In the genomic region with DNA sequence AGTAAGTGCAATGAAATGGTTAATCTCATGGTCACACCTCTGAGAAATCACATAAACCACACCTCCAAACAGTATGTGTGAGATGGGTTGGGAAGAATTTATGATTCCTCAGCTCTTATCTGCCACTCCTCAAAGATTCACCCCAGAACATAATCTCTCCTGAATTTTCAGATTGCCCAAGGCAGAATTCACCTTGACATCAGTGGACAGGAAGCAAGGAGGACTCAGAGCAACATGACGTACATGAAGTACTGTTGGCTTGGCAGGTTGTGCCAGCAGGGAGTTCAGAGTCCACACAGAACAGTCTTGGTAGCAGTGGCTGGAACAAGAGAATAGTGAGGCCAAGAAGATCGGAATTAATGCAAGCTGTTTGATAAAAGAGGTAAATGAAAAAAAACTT, we compare ENCODE assay signal across 2 cellular contexts.
TF ChIP-seq lines count a peak whose summit lies in the region.

No MANE protein-coding gene starts in this region.

TF ChIP-seq in liver, 16 proteins besides CTCF, POLR2A, EP300 and RAD21:
- TF ChIP-seq HNF4A (conservative IDR thresholded peaks at IDR 0.05) (peak; percentile 34 to 70), GABPA (IDR thresholded peaks at IDR 0.05 in 1 of 2, conservative IDR thresholded peaks at IDR 0.05 in 1 of 2) (no peak), TAF1 (conservative IDR thresholded peaks at IDR 0.05) (no peak), SP1 (IDR thresholded peaks at IDR 0.05) (no peak), FOXA1 (IDR thresholded peaks at IDR 0.05) (no peak), RXRA (IDR thresholded peaks at IDR 0.05) (no peak), HNF4G (IDR thresholded peaks at IDR 0.05) (peak; percentile 38), JUND (IDR thresholded peaks at IDR 0.05) (no peak), FOXA2 (IDR thresholded peaks at IDR 0.05) (no peak), YY1 (IDR thresholded peaks at IDR 0.05) (no peak), EGR1 (IDR thresholded peaks at IDR 0.05; ENCODE audit: low read depth in 2 of 2) (no peak)
- TF ChIP-seq, protein P1, sequence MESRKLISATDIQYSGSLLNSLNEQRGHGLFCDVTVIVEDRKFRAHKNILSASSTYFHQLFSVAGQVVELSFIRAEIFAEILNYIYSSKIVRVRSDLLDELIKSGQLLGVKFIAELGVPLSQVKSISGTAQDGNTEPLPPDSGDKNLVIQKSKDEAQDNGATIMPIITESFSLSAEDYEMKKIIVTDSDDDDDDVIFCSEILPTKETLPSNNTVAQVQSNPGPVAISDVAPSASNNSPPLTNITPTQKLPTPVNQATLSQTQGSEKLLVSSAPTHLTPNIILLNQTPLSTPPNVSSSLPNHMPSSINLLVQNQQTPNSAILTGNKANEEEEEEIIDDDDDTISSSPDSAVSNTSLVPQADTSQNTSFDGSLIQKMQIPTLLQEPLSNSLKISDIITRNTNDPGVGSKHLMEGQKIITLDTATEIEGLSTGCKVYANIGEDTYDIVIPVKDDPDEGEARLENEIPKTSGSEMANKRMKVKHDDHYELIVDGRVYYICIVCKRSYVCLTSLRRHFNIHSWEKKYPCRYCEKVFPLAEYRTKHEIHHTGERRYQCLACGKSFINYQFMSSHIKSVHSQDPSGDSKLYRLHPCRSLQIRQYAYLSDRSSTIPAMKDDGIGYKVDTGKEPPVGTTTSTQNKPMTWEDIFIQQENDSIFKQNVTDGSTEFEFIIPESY (IDR thresholded peaks at IDR 0.05), result no peak
- TF ChIP-seq, protein P2, sequence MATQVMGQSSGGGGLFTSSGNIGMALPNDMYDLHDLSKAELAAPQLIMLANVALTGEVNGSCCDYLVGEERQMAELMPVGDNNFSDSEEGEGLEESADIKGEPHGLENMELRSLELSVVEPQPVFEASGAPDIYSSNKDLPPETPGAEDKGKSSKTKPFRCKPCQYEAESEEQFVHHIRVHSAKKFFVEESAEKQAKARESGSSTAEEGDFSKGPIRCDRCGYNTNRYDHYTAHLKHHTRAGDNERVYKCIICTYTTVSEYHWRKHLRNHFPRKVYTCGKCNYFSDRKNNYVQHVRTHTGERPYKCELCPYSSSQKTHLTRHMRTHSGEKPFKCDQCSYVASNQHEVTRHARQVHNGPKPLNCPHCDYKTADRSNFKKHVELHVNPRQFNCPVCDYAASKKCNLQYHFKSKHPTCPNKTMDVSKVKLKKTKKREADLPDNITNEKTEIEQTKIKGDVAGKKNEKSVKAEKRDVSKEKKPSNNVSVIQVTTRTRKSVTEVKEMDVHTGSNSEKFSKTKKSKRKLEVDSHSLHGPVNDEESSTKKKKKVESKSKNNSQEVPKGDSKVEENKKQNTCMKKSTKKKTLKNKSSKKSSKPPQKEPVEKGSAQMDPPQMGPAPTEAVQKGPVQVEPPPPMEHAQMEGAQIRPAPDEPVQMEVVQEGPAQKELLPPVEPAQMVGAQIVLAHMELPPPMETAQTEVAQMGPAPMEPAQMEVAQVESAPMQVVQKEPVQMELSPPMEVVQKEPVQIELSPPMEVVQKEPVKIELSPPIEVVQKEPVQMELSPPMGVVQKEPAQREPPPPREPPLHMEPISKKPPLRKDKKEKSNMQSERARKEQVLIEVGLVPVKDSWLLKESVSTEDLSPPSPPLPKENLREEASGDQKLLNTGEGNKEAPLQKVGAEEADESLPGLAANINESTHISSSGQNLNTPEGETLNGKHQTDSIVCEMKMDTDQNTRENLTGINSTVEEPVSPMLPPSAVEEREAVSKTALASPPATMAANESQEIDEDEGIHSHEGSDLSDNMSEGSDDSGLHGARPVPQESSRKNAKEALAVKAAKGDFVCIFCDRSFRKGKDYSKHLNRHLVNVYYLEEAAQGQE (IDR thresholded peaks at IDR 0.05), result no peak
- TF ChIP-seq, protein P3, sequence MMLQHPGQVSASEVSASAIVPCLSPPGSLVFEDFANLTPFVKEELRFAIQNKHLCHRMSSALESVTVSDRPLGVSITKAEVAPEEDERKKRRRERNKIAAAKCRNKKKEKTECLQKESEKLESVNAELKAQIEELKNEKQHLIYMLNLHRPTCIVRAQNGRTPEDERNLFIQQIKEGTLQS (IDR thresholded peaks at IDR 0.05), result no peak
TF ChIP-seq in liver: peak in this region for 2.

TF ChIP-seq in HepG2, 621 proteins besides CTCF, POLR2A, EP300 and RAD21:
- no peak for TF ChIP-seq SYNCRIP (IDR thresholded peaks at IDR 0.05; ENCODE audit: insufficient read depth, low read depth, low read length)
- TF ChIP-seq JDP2 (CRISPR knock-in tag; IDR thresholded peaks at IDR 0.05; ENCODE audit: borderline replicate concordance), result no peak
- TF ChIP-seq HMG20A (CRISPR knock-in tag; IDR thresholded peaks at IDR 0.05; ENCODE audit: borderline replicate concordance), result no peak
- no peak for TF ChIP-seq ATF1 (CRISPR knock-in tag; IDR thresholded peaks at IDR 0.05)
- no peak for TF ChIP-seq PLRG1 (conservative IDR thresholded peaks at IDR 0.05)
- no peak for TF ChIP-seq SP5 (CRISPR knock-in tag; IDR thresholded peaks at IDR 0.05; ENCODE audit: borderline replicate concordance, low read depth)
- TF ChIP-seq MIER3 (CRISPR knock-in tag; IDR thresholded peaks at IDR 0.05; ENCODE audit: borderline replicate concordance), result no peak
